8 cellular contexts compared by ENCODE assay signal in the genomic region with DNA sequence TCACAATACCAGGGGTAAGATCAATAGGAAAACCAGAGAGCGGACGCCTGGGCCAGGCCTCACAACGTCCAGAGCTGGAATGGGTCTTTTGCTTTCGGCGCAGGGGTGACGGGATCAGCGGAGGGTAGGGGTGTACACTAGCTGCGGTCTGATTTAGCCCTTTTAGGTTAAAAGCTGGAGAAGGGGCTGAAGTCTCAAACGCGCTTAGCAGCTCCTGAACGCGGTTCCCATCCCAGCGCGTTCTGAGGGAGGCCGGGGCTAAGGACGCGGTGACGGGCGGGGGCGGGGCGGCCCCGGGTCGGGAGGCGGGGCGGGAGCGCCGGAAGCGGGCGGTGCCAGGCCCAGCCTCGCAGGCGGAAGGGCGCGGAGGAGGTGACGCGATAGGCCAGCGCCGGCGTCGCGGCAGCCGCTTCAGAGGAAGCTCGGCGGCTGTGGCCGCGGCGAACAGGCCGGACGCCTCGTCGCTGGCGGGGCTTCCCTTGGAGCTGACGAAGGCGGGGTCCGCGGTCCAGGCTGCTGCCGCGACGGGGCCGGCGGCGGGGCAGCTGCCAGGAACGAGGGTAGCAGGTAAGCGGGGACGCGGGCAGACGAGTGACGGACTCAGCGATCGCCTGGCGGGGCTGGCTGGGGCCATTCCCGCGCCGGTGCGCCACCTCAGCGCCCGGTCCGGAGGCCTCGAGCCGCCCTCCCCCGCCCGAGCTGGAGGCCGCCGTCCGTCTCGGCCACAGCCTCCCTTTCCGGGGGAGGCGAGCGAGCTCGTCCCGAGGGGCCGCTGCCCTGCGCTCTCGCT. TPM values are rescaled to one million over a fixed set of nuclear protein-coding genes. Genes with fewer than 3 reads are reported as not detected.
DNase-seq lines count a peak whose midpoint lies in the region; ATAC-seq and TF ChIP-seq lines count a peak whose summit lies in the region.

A gene with protein sequence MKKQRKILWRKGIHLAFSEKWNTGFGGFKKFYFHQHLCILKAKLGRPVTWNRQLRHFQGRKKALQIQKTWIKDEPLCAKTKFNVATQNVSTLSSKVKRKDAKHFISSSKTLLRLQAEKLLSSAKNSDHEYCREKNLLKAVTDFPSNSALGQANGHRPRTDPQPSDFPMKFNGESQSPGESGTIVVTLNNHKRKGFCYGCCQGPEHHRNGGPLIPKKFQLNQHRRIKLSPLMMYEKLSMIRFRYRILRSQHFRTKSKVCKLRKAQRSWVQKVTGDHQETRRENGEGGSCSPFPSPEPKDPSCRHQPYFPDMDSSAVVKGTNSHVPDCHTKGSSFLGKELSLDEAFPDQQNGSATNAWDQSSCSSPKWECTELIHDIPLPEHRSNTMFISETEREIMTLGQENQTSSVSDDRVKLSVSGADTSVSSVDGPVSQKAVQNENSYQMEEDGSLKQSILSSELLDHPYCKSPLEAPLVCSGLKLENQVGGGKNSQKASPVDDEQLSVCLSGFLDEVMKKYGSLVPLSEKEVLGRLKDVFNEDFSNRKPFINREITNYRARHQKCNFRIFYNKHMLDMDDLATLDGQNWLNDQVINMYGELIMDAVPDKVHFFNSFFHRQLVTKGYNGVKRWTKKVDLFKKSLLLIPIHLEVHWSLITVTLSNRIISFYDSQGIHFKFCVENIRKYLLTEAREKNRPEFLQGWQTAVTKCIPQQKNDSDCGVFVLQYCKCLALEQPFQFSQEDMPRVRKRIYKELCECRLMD (plus strand): TSS at position 414 of the 790 bp plus-strand sequence. CDS start 17,262 bp downstream, outside the sequence.

- H3K4me1 Mint-ChIP-seq in activated CD4-positive, alpha-beta T cell treated with anti-CD3 and anti-CD28 coated beads, Interleukin-2, amount 10 ng/mL, durations not matched to agents 24 days and 14 days: peaks cover 17% of the 10 kb centered on the region

- peak within 1 kb of the TSS; percentile 91 to 94 for H3K9ac ChIP-seq in colonic mucosa (ENCODE audit: low read depth in 2 of 2, low read length in 2 of 2)

- H3K9me3 ChIP-seq in colonic mucosa: no peaks in the 10 kb centered on the region

- H3K9me3 Mint-ChIP-seq in activated CD4-positive, alpha-beta T cell treated with anti-CD3 and anti-CD28 coated beads, Interleukin-2, amount 10 ng/mL, durations not matched to agents 24 days and 14 days: peaks cover 3% of the 10 kb centered on the region

- H3K27ac Mint-ChIP-seq in activated CD4-positive, alpha-beta T cell treated with anti-CD3 and anti-CD28 coated beads, Interleukin-2, amount 10 ng/mL, durations not matched to agents 24 days and 14 days: peak within 1 kb of the TSS; percentile 93

- H3K36me3 Mint-ChIP-seq in activated CD4-positive, alpha-beta T cell treated with anti-CD3 and anti-CD28 coated beads, Interleukin-2, amount 10 ng/mL, durations not matched to agents 24 days and 14 days (ENCODE audit: low read depth): peaks cover 7% of the 10 kb centered on the region

- H3K27me3 ChIP-seq in colonic mucosa (no peaks in the 10 kb centered on the region), layer of hippocampus (ENCODE audit: control insufficient read depth, insufficient read depth, low read length) (no peaks in the 10 kb centered on the region)

- TF ChIP-seq CTCF in colonic mucosa (IDR thresholded peaks at IDR 0.05): no peak

- H3K36me3 ChIP-seq in colonic mucosa: no peaks in the 10 kb centered on the region

- H3K27me3 Mint-ChIP-seq in activated CD4-positive, alpha-beta T cell treated with anti-CD3 and anti-CD28 coated beads, Interleukin-2, amount 10 ng/mL, durations not matched to agents 24 days and 14 days: no peaks in the 10 kb centered on the region

- H3K4me3 ChIP-seq in colonic mucosa: peak within 1 kb of the TSS; percentile 84

- H3K4me3 Mint-ChIP-seq in activated CD4-positive, alpha-beta T cell treated with anti-CD3 and anti-CD28 coated beads, Interleukin-2, amount 10 ng/mL, durations not matched to agents 24 days and 14 days: peak within 1 kb of the TSS; percentile 96

- peak; percentile 93 for ATAC-seq in GM19372 (IDR thresholded peaks at IDR 0.05; ENCODE audit: low read depth, unreplicated experiment)
- ATAC-seq in HG03521 (IDR thresholded peaks at IDR 0.05; ENCODE audit: unreplicated experiment): peak; percentile 90

- intact Hi-C loops in activated CD4-positive, alpha-beta T cell treated with anti-CD3 and anti-CD28 coated beads, Interleukin-2, amount 10 ng/mL, durations not matched to agents 24 days and 14 days (cut with micrococcal nuclease): loop anchor here (1.0 kb wide), 4 partner anchors 75 to 258 kb away; partner anchors contain the start of genes NCBP2, PAK2 and PIGZ
- intact Hi-C loops in colonic mucosa (cut with DNase I): no loop called here

- peak within 1 kb of the TSS; percentile 85 for H3K27ac ChIP-seq in colonic mucosa
- H3K27ac ChIP-seq in layer of hippocampus (ENCODE audit: low read depth, low read length): peak within 1 kb of the TSS; percentile 91

- peak; percentile 47 to 95 (median 86) for DNase-seq in C1 segment of cervical spinal cord (lab: John Stamatoyannopoulos, UW)
- peak; percentile 65 for DNase-seq in NCI-H526 treated with DMSO at 0.1 percent for 48 hours (lab: John Stamatoyannopoulos, UW)
- DNase-seq in activated CD4-positive, alpha-beta T cell treated with anti-CD3 and anti-CD28 coated beads, Interleukin-2, amount 10 ng/mL, durations not matched to agents 24 days and 14 days: peak; percentile 97
- DNase-seq in colonic mucosa: peak; percentile 92
- peak; percentile 68 to 85 (median 78) for DNase-seq in stimulated activated CD4-positive, alpha-beta T cell treated with anti-CD3 and anti-CD28 coated beads, Interleukin-1b, Interleukin-23, amount 100 ng/mL, for 24 hours (ENCODE audit: low read depth in 4 of 4, low spot score in 1 of 4)

- H3K4me1 ChIP-seq in colonic mucosa: peaks cover 4% of the 10 kb centered on the region

RNA-seq across cellular contexts. Expression of the gene that starts here (rescaled TPM):
- total RNA-seq in activated CD4-positive, alpha-beta T cell treated with anti-CD3 and anti-CD28 coated beads, Interleukin-2, amount 10 ng/mL, durations not matched to agents 24 days and 14 days: 44.2 and 47.2 TPM in 2 replicates
- total RNA-seq in colonic mucosa: 10 to 100 TPM; 22.0 to 25.0 TPM

Comparison
In these comparisons a context has a peak if more than half of its experiments do, and no peak if none do; other contexts are left out.
1. Peak in every context shown above with its lines: DNase-seq, ATAC-seq, H3K4me3 ChIP-seq and H3K27ac ChIP-seq.